ENCODE assay signal across 13 cellular contexts in genomic region chr19:7415163-7415856, GRCh38.
DNase-seq lines count a peak whose midpoint lies in the region; ATAC-seq, FAIRE-seq and TF ChIP-seq lines count a peak whose summit lies in the region.
"Had no signal": no experiment of that assay in that cellular context is flagged by ENCODE, and none has a peak within 500 bp of the region (broad histone marks: within the 10 kb centered on the region; RNA-seq: fewer than 3 reads in every experiment).

No MANE protein-coding gene starts in this region.

- H3K4me3 ChIP-seq in pancreas (no peak overlapping the region), esophagus squamous epithelium (no peak overlapping the region)
- H3K4me3 ChIP-seq: heart right ventricle, thoracic aorta had no signal

- CTCF ChIA-PET in GM10248 (lab: Yijun Ruan, JAX), result no interaction called here
- CTCF ChIA-PET in RWPE1 (lab: Yijun Ruan, JAX), result interaction anchor here (0.8 kb wide), 1 partner anchor 72 kb away, joined by 3 read pairs; no protein-coding TSS in a partner anchor

- no peak for FAIRE-seq in pancreas (lab: Jason Lieb, UNC)
- FAIRE-seq: G401.6 had no signal

- H3K27me3 ChIP-seq in pancreas (no peaks in the 10 kb centered on the region), esophagus squamous epithelium (no peaks in the 10 kb centered on the region)
- H3K27me3 ChIP-seq: heart right ventricle had no signal

- POLR2A ChIA-PET in GM10248 (lab: Yijun Ruan, JAX), result no interaction called here
- POLR2A ChIA-PET in RWPE1 (lab: Yijun Ruan, JAX; ENCODE audit: low non-redundant PET), result no interaction called here

- WGBS in pancreas, 2 donors, result 52 to 53% methylated on average over 22 of the region's 22 CpGs
- 61 to 71% methylated on average over 13 to 21 of the region's 22 CpGs for WGBS in esophagus squamous epithelium, 2 donors

- intact Hi-C loops in pancreas (cut with DNase I) (no loop called here), esophagus squamous epithelium (cut with DNase I) (no loop called here)

- no peak for DNase-seq in GM10248 (ENCODE audit: extremely low spot score)
- DNase-seq in RWPE1 (ENCODE audit: low spot score), result no peak
- DNase-seq in fibroblast of peridontal ligament (ENCODE audit: extremely low read depth), result peak; percentile 90
- DNase-seq in pancreas, result peak in 5 of 6 donors; percentile 40 to 81 (median 49)
- no peak for DNase-seq in esophagus squamous epithelium (lab: John Stamatoyannopoulos, UW)
- DNase-seq in amniotic stem cell (lab: John Stamatoyannopoulos, UW), result no peak
- DNase-seq: heart right ventricle, NCI-H2171, T-helper 9 cell had no signal

- H3K4me1 ChIP-seq in pancreas (peaks cover 0 to 17% (median 14%) of the 10 kb centered on the region in 3 donors), esophagus squamous epithelium (peaks cover 0 to 46% (median 3%) of the 10 kb centered on the region in 3 donors)

- ATAC-seq in pancreas, result peak; percentile 41 to 87 (median 80)
- ATAC-seq in GM19452 (IDR thresholded peaks at IDR 0.05; ENCODE audit: unreplicated experiment), result no peak
- ATAC-seq in GM21381 (IDR thresholded peaks at IDR 0.05; ENCODE audit: unreplicated experiment), result no peak

- peak; percentile 2 for TF ChIP-seq CTCF in GM10248 (IDR thresholded peaks at IDR 0.05; ENCODE audit: control extremely low read depth, extremely low read depth, low read depth, missing control alignments)
- no peak for TF ChIP-seq CTCF in RWPE1 (conservative IDR thresholded peaks at IDR 0.05; ENCODE audit: low read depth)
- no peak for TF ChIP-seq CTCF in pancreas (IDR thresholded peaks at IDR 0.05)
- TF ChIP-seq CTCF in esophagus squamous epithelium (IDR thresholded peaks at IDR 0.05), result no peak

- H3K36me3 ChIP-seq in pancreas (no peaks in the 10 kb centered on the region), esophagus squamous epithelium (peaks cover 0 to 25% (median 3%) of the 10 kb centered on the region in 3 donors)
- H3K36me3 ChIP-seq: thoracic aorta had no signal

- H3K9me3 ChIP-seq in pancreas (no peaks in the 10 kb centered on the region), esophagus squamous epithelium (no peaks in the 10 kb centered on the region)
- H3K9me3 ChIP-seq: heart right ventricle, thoracic aorta had no signal

- TF ChIP-seq POLR2A in esophagus squamous epithelium (IDR thresholded peaks at IDR 0.05), result no peak

- peak overlapping the region; percentile 34 for H3K27ac ChIP-seq in RWPE1
- peak overlapping the region in 3 of 4 donors; percentile 4 to 80 (median 75) for H3K27ac ChIP-seq in pancreas
- H3K27ac ChIP-seq in esophagus squamous epithelium, result no peak overlapping the region
- H3K27ac ChIP-seq: heart right ventricle, thoracic aorta had no signal

Comparison
In these comparisons a context has a peak if more than half of its experiments do, and no peak if none do; other contexts are left out.
1. DNase-seq: peak in fibroblast of peridontal ligament (single experiment) and pancreas (5 of 6); none in GM10248 (single experiment), RWPE1 (single experiment), esophagus squamous epithelium (single experiment) and amniotic stem cell (single experiment).
2. H3K27ac ChIP-seq: peak in RWPE1 (single experiment) and pancreas (3 of 4); none in esophagus squamous epithelium (0 of 4).
3. ATAC-seq: peak in pancreas (4 of 4); none in GM19452 (single experiment) and GM21381 (single experiment).